ENCODE assay signal across 9 cellular contexts in the genomic region with DNA sequence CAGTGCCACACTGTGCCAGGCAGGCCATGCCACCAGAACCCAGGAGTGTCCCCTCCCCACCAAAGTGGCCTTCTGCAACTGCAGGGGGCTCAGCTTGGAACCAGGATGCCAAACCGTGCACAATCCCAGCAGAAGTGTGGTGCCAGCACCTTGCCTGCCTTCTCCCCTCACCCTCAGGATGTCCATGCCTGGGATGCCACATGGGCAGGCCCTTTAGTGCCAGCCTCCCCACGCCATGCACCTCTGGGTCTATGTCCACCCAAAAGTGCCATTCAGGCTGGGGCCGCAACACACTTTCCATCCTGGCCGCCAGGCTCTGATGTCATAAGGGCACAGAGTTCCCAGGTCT. TPM values are rescaled to one million over a fixed set of nuclear protein-coding genes. Genes with fewer than 3 reads are reported as not detected.
DNase-seq lines count a peak whose midpoint lies in the region; ATAC-seq and TF ChIP-seq lines count a peak whose summit lies in the region.
"Had no signal": no experiment of that assay in that cellular context is flagged by ENCODE, and none has a peak within 500 bp of the region (broad histone marks: within the 10 kb centered on the region; RNA-seq: fewer than 3 reads in every experiment).

No MANE protein-coding gene starts in this region.

- H3K9ac ChIP-seq in IMR-90 (ENCODE audit: low read depth, low read length) (peak overlapping the region; percentile 39), mammary epithelial cell (ENCODE audit: insufficient read depth, low read length) (peak overlapping the region; percentile 7), stomach smooth muscle (ENCODE audit: low read length in 2 of 2) (peak overlapping the region in 1 of 2 donors; percentile 13)

- no peak overlapping the region for H3K27ac Mint-ChIP-seq in activated CD8-positive, alpha-beta memory T cell treated with anti-CD3 and anti-CD28 coated beads, Interleukin-2, amount 10 ng/mL, durations not matched to agents 7 days and 5 days

- H2AFZ ChIP-seq in IMR-90 (replicated peaks; ENCODE audit: low read length, poor library complexity) = peak overlapping the region; percentile 85
- peak overlapping the region; percentile 80 for H2AFZ ChIP-seq in mammary epithelial cell (ENCODE audit: low read depth, low read length)

- no peaks in the 10 kb centered on the region for H4K20me1 ChIP-seq in IMR-90 (ENCODE audit: insufficient read depth, low read length)
- no peaks in the 10 kb centered on the region for H4K20me1 ChIP-seq in mammary epithelial cell (ENCODE audit: insufficient read depth, low read length)

- peak overlapping the region; percentile 77 for H4K5ac ChIP-seq in IMR-90 (ENCODE audit: low read depth, low read length)

- peak overlapping the region; percentile 93 for H2BK120ac ChIP-seq in IMR-90 (ENCODE audit: low read depth, low read length)

- TF ChIP-seq POLR2A in IMR-90 (IDR thresholded peaks at IDR 0.05; ENCODE audit: low read depth, low read length) = no peak

- TF ChIP-seq RAD21 in IMR-90 (IDR thresholded peaks at IDR 0.05; ENCODE audit: low read length) = no peak

- H3K79me2 ChIP-seq in mammary epithelial cell (ENCODE audit: insufficient read depth, low read length) = no peaks in the 10 kb centered on the region

- 78% methylated on average over 2 of the region's 4 CpGs; no CpG with 5 or more reads in 1 of the 2 experiments for WGBS in IMR-90 (ENCODE audit: extremely low coverage in 2 of 2, insufficient read length in 1 of 2), 2 experiments
- 90% methylated on average over 4 of the region's 4 CpGs for WGBS in mammary epithelial cell (ENCODE audit: low coverage, missing lambda C conversion rate)
- 62 to 65% methylated on average over 4 of the region's 4 CpGs for WGBS in lung, 2 donors

- H3K4me1 ChIP-seq in IMR-90 (ENCODE audit: control insufficient read depth, insufficient read depth, low read length) = peaks cover 34% of the 10 kb centered on the region
- H3K4me1 ChIP-seq in mammary epithelial cell (ENCODE audit: insufficient read depth, low read length) = peaks cover 10% of the 10 kb centered on the region
- peaks cover 12 to 48% of the 10 kb centered on the region in 2 donors for H3K4me1 ChIP-seq in lung (ENCODE audit: control insufficient read depth in 2 of 2, insufficient read depth in 2 of 2, low read length in 2 of 2)
- peaks cover 20% of the 10 kb centered on the region for H3K4me1 ChIP-seq in stomach smooth muscle (ENCODE audit: control insufficient read depth, insufficient read depth, low read length)

- H3K4ac ChIP-seq in IMR-90 (ENCODE audit: low read depth, low read length) = peak overlapping the region; percentile 92

- peak overlapping the region; percentile 93 for H2BK5ac ChIP-seq in IMR-90 (ENCODE audit: low read depth, low read length, poor library complexity, severe bottlenecking)

- H3K9me3 ChIP-seq in IMR-90 (ENCODE audit: control insufficient read depth, insufficient read depth, low read length) = no peaks in the 10 kb centered on the region
- H3K9me3 ChIP-seq in mammary epithelial cell (replicated peaks; ENCODE audit: insufficient read depth, low read length) = peaks cover 3% of the 10 kb centered on the region
- H3K9me3 ChIP-seq in lung (ENCODE audit: control insufficient read depth in 2 of 2, insufficient read depth in 1 of 2, low read length in 1 of 2) = no peaks in the 10 kb centered on the region
- no peaks in the 10 kb centered on the region for H3K9me3 ChIP-seq in stomach smooth muscle (ENCODE audit: control insufficient read depth in 2 of 2, low read length in 2 of 2)

- H3K4me1 Mint-ChIP-seq in activated CD8-positive, alpha-beta memory T cell treated with anti-CD3 and anti-CD28 coated beads, Interleukin-2, amount 10 ng/mL, durations not matched to agents 7 days and 5 days = peaks cover 30% of the 10 kb centered on the region

- no peak overlapping the region for H3K4me3 ChIP-seq in IMR-90 (ENCODE audit: insufficient read depth, low read depth, low read length)
- H3K4me3 ChIP-seq in mammary epithelial cell (replicated peaks in 1 of 3; ENCODE audit: insufficient read depth in 1 of 3, low read depth in 2 of 3, low read length in 3 of 3) = no peak overlapping the region
- no peak overlapping the region for H3K4me3 ChIP-seq in lung
- H3K4me3 ChIP-seq in stomach smooth muscle (ENCODE audit: low read length in 2 of 2) = peak overlapping the region in 1 of 2 donors; percentile 40

- H3K79me1 ChIP-seq in IMR-90 (ENCODE audit: low read depth in 1 of 2, low read length in 2 of 2) = peaks cover 0 to 11% of the 10 kb centered on the region in 2 experiments; a peak in 1 of 4 replicates

- H3K27ac ChIP-seq in IMR-90 (ENCODE audit: insufficient read depth, low read length) = peak overlapping the region; percentile 80
- H3K27ac ChIP-seq in mammary epithelial cell (ENCODE audit: insufficient read depth, low read depth, low read length) = peak overlapping the region; percentile 65
- peak overlapping the region; percentile 92 to 99 for H3K27ac ChIP-seq in lung (ENCODE audit: low read depth in 1 of 2, low read length in 1 of 2)
- peak overlapping the region; percentile 46 for H3K27ac ChIP-seq in stomach smooth muscle (ENCODE audit: low read length)

- H4K91ac ChIP-seq in IMR-90 (ENCODE audit: insufficient read depth, low read depth, low read length) = peak overlapping the region; percentile 100

- BruUV-seq in IMR-90 (replicated peaks; lab: Mats Ljungman, UMichigan) (no TSS peak), mammary epithelial cell (replicated peaks; lab: Mats Ljungman, UMichigan) (no TSS peak)

- H3K9me3 Mint-ChIP-seq in activated CD8-positive, alpha-beta memory T cell treated with anti-CD3 and anti-CD28 coated beads, Interleukin-2, amount 10 ng/mL, durations not matched to agents 7 days and 5 days (ENCODE audit: low read depth) = peaks cover 10% of the 10 kb centered on the region

- H2BK15ac ChIP-seq in IMR-90 (ENCODE audit: low read depth, low read length) = peak overlapping the region; percentile 63

- dilution Hi-C loops in IMR-90 (cut with HindIII; ENCODE audit: low sequenced_read_pairs, unreplicated experiment) (no loop called here), mammary epithelial cell (cut with HindIII; ENCODE audit: low sequenced_read_pairs) (no loop called here)

- POLR2A ChIA-PET in IMR-90 (lab: Charles Lee; ENCODE audit: unreplicated experiment) = interaction anchor here (2.0 kb wide), 1 partner anchor 9 kb away, joined by 9 read pairs; the partner anchor contains the start of gene TBC1D22A

- intact Hi-C loops in IMR-90 (cut with micrococcal nuclease) (loop anchor here (2.0 kb wide), 1 partner anchor 61 kb away; no protein-coding TSS in a partner anchor), mammary epithelial cell (cut with micrococcal nuclease) (loop anchor here (10.0 kb wide), 1 partner anchor 1741 kb away; no protein-coding TSS in a partner anchor)

- H3K4me3 Mint-ChIP-seq in activated CD8-positive, alpha-beta memory T cell treated with anti-CD3 and anti-CD28 coated beads, Interleukin-2, amount 10 ng/mL, durations not matched to agents 7 days and 5 days = no peak overlapping the region
- H3K4me3 Mint-ChIP-seq: activated CD4-positive, alpha-beta T cell treated with anti-CD3 and anti-CD28 coated beads, Interleukin-2, amount 10 ng/mL, durations not matched to agents 24 days and 14 days had no signal

- H2BK20ac ChIP-seq in IMR-90 (ENCODE audit: low read depth, low read length) = peak overlapping the region; percentile 79

- H3K36me3 Mint-ChIP-seq in activated CD8-positive, alpha-beta memory T cell treated with anti-CD3 and anti-CD28 coated beads, Interleukin-2, amount 10 ng/mL, durations not matched to agents 7 days and 5 days = peaks cover 7% of the 10 kb centered on the region

- in situ Hi-C loops in IMR-90 (cut with MboI; ENCODE audit: low sequenced_read_pairs) = no loop called here
- in situ Hi-C loops in mammary epithelial cell (cut with MboI; ENCODE audit: low sequenced_read_pairs in 2 of 2) = loop anchor here in 1 of 2 donors (10.0 to 25.0 kb wide), 2 partner anchors 179 to 391 kb away; no protein-coding TSS in a partner anchor

- no peaks in the 10 kb centered on the region for H3K27me3 Mint-ChIP-seq in activated CD8-positive, alpha-beta memory T cell treated with anti-CD3 and anti-CD28 coated beads, Interleukin-2, amount 10 ng/mL, durations not matched to agents 7 days and 5 days
- H3K27me3 Mint-ChIP-seq: activated CD4-positive, alpha-beta T cell treated with anti-CD3 and anti-CD28 coated beads, Interleukin-2, amount 10 ng/mL, durations not matched to agents 24 days and 14 days had no signal

- H3K56ac ChIP-seq in IMR-90 (ENCODE audit: extremely low read depth, insufficient read depth, low read length) = peak overlapping the region; percentile 81

- H2AK5ac ChIP-seq in IMR-90 (ENCODE audit: low read depth, low read length) = peak overlapping the region; percentile 99

- no peaks in the 10 kb centered on the region for H3K27me3 ChIP-seq in IMR-90 (ENCODE audit: control insufficient read depth, insufficient read depth, low read length)
- no peaks in the 10 kb centered on the region for H3K27me3 ChIP-seq in mammary epithelial cell (ENCODE audit: insufficient read depth, low read length)
- H3K27me3 ChIP-seq in lung (ENCODE audit: control insufficient read depth, insufficient read depth) = no peaks in the 10 kb centered on the region
- peaks cover 0 to 2% of the 10 kb centered on the region in 2 donors for H3K27me3 ChIP-seq in stomach smooth muscle (ENCODE audit: control insufficient read depth in 1 of 2, insufficient read depth in 2 of 2, low read length in 2 of 2)

- peak overlapping the region; percentile 66; the same call in 1 of the 2 replicates for H3K4me2 ChIP-seq in IMR-90 (ENCODE audit: low read depth, low read length)
- H3K4me2 ChIP-seq in mammary epithelial cell (ENCODE audit: insufficient read depth, low read depth, low read length) = peak overlapping the region; percentile 25

- H4K8ac ChIP-seq in IMR-90 (ENCODE audit: low read depth in 2 of 2, low read length in 2 of 2) = peak overlapping the region; percentile 96 to 99

- H3K23ac ChIP-seq in IMR-90 (ENCODE audit: low read depth, low read length) = peak overlapping the region; percentile 91

- H2AK9ac ChIP-seq in IMR-90 (replicated peaks; ENCODE audit: low read depth, low read length, poor library complexity) = peak overlapping the region; percentile 98

- H3K36me3 ChIP-seq in IMR-90 (ENCODE audit: control insufficient read depth, insufficient read depth, low read length) (no peaks in the 10 kb centered on the region), mammary epithelial cell (ENCODE audit: insufficient read depth, low read length) (no peaks in the 10 kb centered on the region), lung (ENCODE audit: control insufficient read depth in 2 of 2, insufficient read depth in 2 of 2, low read length in 2 of 2) (no peaks in the 10 kb centered on the region), stomach smooth muscle (ENCODE audit: control insufficient read depth in 2 of 2, insufficient read depth in 2 of 2, low read length in 2 of 2) (no peaks in the 10 kb centered on the region)

- TF ChIP-seq CTCF in IMR-90 (conservative IDR thresholded peaks at IDR 0.05; ENCODE audit: low read depth, low read length) (no peak), mammary epithelial cell (conservative IDR thresholded peaks at IDR 0.05 in 1 of 2, IDR thresholded peaks at IDR 0.05 in 1 of 2; ENCODE audit: extremely low read depth in 1 of 2, insufficient read depth in 1 of 2, low read depth in 1 of 2, low read length in 2 of 2) (no peak), lung (IDR thresholded peaks at IDR 0.05; ENCODE audit: control extremely low read depth, extremely low read depth) (no peak)

- no peak for ATAC-seq in IMR-90 (ENCODE audit: low read depth)
- no peak for ATAC-seq in lung (ENCODE audit: insufficient read depth, low FRiP score)
- ATAC-seq in activated CD8-positive, alpha-beta memory T cell treated with anti-CD3 and anti-CD28 coated beads, Interleukin-2, amount 10 ng/mL, durations not matched to agents 7 days and 5 days = no peak

- H3K9me1 ChIP-seq in IMR-90 (ENCODE audit: insufficient read depth, low read length) = peaks cover 32% of the 10 kb centered on the region

- H3K14ac ChIP-seq in IMR-90 (replicated peaks; ENCODE audit: low read depth, low read length) = peak overlapping the region; percentile 73

- CTCF ChIA-PET in IMR-90 (lab: Yijun Ruan, JAX) = no interaction called here
- CTCF ChIA-PET in mammary epithelial cell (lab: Charles Lee; ENCODE audit: low non-redundant PET) = no interaction called here
- CTCF ChIA-PET in activated CD8-positive, alpha-beta memory T cell treated with anti-CD3 and anti-CD28 coated beads, Interleukin-2, amount 10 ng/mL, durations not matched to agents 7 days and 5 days (lab: Charles Lee) = interaction anchor here (0.8 to 1.3 kb wide), 2 partner anchors 47 to 49 kb away, joined by 3 read pairs; no protein-coding TSS in a partner anchor

- DNase-seq in IMR-90 = no peak
- DNase-seq in mammary epithelial cell = no peak
- no peak for DNase-seq in lung (ENCODE audit: low spot score)
- DNase-seq in activated CD8-positive, alpha-beta memory T cell treated with anti-CD3 and anti-CD28 coated beads, Interleukin-2, amount 10 ng/mL, durations not matched to agents 7 days and 5 days = no peak
- no peak for DNase-seq in activated CD4-positive, alpha-beta T cell treated with anti-CD3 and anti-CD28 coated beads for 4 hours
- DNase-seq in DMS114 treated with DMSO at 0.1 percent for 48 hours (lab: John Stamatoyannopoulos, UW; ENCODE audit: unreplicated experiment) = no peak
- no peak for DNase-seq in DMS79 treated with DMSO at 0.1 percent for 48 hours (lab: John Stamatoyannopoulos, UW)

- peak overlapping the region; percentile 76 for H3K18ac ChIP-seq in IMR-90 (ENCODE audit: low read depth, low read length)

RNA-seq across cellular contexts. Expression of gene TBC1D22A, which starts 8.7 kb away (rescaled TPM):
- total RNA-seq in IMR-90 (2012; rRNA removed) = 9.0 and 9.4 TPM in 2 replicates
- 16.7 and 17.3 TPM in 2 replicates for polyA plus RNA-seq in IMR-90 (2012; rRNA removed)
- 18.4 and 23.5 TPM in 2 replicates for polyA plus RNA-seq in IMR-90 (2012; cell fraction: cytosol; rRNA removed)
- 14.2 and 18.0 TPM in 2 replicates for polyA plus RNA-seq in IMR-90 (2012; cell fraction: nucleus; rRNA removed; ENCODE audit: low replicate concordance)
- 10 to 100 TPM; 19.3 to 27.0 TPM for total RNA-seq in mammary epithelial cell
- polyA plus RNA-seq in mammary epithelial cell = 17.0 TPM
- polyA minus RNA-seq in mammary epithelial cell = 6.4 TPM
- total RNA-seq in lung = 10 to 100 TPM; 20.3 to 38.4 TPM
- polyA plus RNA-seq in lung = 10 to 100 TPM; 20.2 to 21.6 TPM
- total RNA-seq in activated CD8-positive, alpha-beta memory T cell treated with anti-CD3 and anti-CD28 coated beads, Interleukin-2, amount 10 ng/mL, durations not matched to agents 7 days and 5 days = 10 to 100 TPM; 32.6 to 44.9 TPM

RNA-seq across cellular contexts. Expression of gene CERK, which starts 15.7 kb away (rescaled TPM):
- total RNA-seq in IMR-90 (2012; rRNA removed) = 38.7 and 44.4 TPM in 2 replicates
- 22.8 and 25.3 TPM in 2 replicates for polyA plus RNA-seq in IMR-90 (2012; rRNA removed)
- 14.3 and 18.5 TPM in 2 replicates for polyA plus RNA-seq in IMR-90 (2012; cell fraction: cytosol; rRNA removed)
- 19.5 and 31.2 TPM in 2 replicates for polyA plus RNA-seq in IMR-90 (2012; cell fraction: nucleus; rRNA removed; ENCODE audit: low replicate concordance)
- 10 to 100 TPM; 16.3 to 17.5 TPM for total RNA-seq in mammary epithelial cell
- 16.0 TPM for polyA plus RNA-seq in mammary epithelial cell
- 27.8 TPM for polyA minus RNA-seq in mammary epithelial cell
- total RNA-seq in lung = 10 to 100 TPM; 31.0 to 36.2 TPM
- polyA plus RNA-seq in lung = 10 to 100 TPM; 12.1 to 32.4 TPM
- total RNA-seq in activated CD8-positive, alpha-beta memory T cell treated with anti-CD3 and anti-CD28 coated beads, Interleukin-2, amount 10 ng/mL, durations not matched to agents 7 days and 5 days = 10 to 100 TPM; 53.3 to 59.7 TPM
